ENCODE assay signal across 8 cellular contexts in the genomic region with DNA sequence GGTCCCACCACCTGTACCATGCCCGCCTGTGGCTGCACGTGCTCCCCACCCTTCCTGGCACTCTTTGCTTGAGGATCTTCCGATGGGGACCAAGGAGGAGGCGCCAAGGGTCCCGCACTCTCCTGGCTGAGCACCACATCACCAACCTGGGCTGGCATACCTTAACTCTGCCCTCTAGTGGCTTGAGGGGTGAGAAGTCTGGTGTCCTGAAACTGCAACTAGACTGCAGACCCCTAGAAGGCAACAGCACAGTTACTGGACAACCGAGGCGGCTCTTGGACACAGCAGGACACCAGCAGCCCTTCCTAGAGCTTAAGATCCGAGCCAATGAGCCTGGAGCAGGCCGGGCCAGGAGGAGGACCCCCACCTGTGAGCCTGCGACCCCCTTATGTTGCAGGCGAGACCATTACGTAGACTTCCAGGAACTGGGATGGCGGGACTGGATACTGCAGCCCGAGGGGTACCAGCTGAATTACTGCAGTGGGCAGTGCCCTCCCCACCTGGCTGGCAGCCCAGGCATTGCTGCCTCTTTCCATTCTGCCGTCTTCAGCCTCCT. TPM values are rescaled to one million over a fixed set of nuclear protein-coding genes. Genes with fewer than 3 reads are reported as not detected.
DNase-seq lines count a peak whose midpoint lies in the region; ATAC-seq and TF ChIP-seq lines count a peak whose summit lies in the region.

No MANE protein-coding gene starts in this region.

- H3K4me3 Mint-ChIP-seq in CD4-positive, CD25-positive, alpha-beta regulatory T cell, result peak overlapping the region in 3 of 4 donors; percentile 51 to 71 (median 66)
- H3K4me3 Mint-ChIP-seq in WTC11, result peak overlapping the region; percentile 69
- H3K4me3 Mint-ChIP-seq in progenitor cell of endocrine pancreas (ENCODE audit: low read depth), result no peak overlapping the region

- no peaks in the 10 kb centered on the region for H3K36me3 ChIP-seq in CD4-positive, CD25-positive, alpha-beta regulatory T cell (ENCODE audit: control insufficient read depth, insufficient read depth, low read length)

- H3K4me1 ChIP-seq in CD4-positive, CD25-positive, alpha-beta regulatory T cell (ENCODE audit: control insufficient read depth, insufficient read depth, low read length, poor library complexity, severe bottlenecking), result peaks cover 22% of the 10 kb centered on the region

- peak overlapping the region in 1 of 3 donors; percentile 71 for H3K27ac Mint-ChIP-seq in CD4-positive, CD25-positive, alpha-beta regulatory T cell
- H3K27ac Mint-ChIP-seq in WTC11, result no peak overlapping the region
- no peak overlapping the region for H3K27ac Mint-ChIP-seq in progenitor cell of endocrine pancreas

- no peaks in the 10 kb centered on the region for H3K36me3 Mint-ChIP-seq in CD4-positive, CD25-positive, alpha-beta regulatory T cell
- H3K36me3 Mint-ChIP-seq in WTC11 (no peaks in the 10 kb centered on the region), progenitor cell of endocrine pancreas (ENCODE audit: insufficient read depth) (no peaks in the 10 kb centered on the region)

- CTCF ChIA-PET in WTC11 (lab: Charles Lee), result interaction anchor here (0.8 to 9.4 kb wide), 28 partner anchors 10 to 369 kb away, joined by 3 to 245 read pairs (median 10); a partner anchor contains a TSS

- peak in 1 of 2 donors; percentile 21 for ATAC-seq in CD4-positive, CD25-positive, alpha-beta regulatory T cell (ENCODE audit: low read depth in 2 of 2)
- ATAC-seq in WTC11, result peak; percentile 41

- TF ChIP-seq CTCF in GM13977 (IDR thresholded peaks at IDR 0.05; ENCODE audit: extremely low read depth, insufficient read depth, missing control alignments), result peak; percentile 66
- 0 out of 2 replicates have a peak, but pooled peaks have one; percentile 39 for TF ChIP-seq CTCF in WTC11 (IDR thresholded peaks at IDR 0.05)
- peak; percentile 72 for TF ChIP-seq CTCF in progenitor cell of endocrine pancreas (IDR thresholded peaks at IDR 0.05; ENCODE audit: unreplicated experiment)

- H3K27me3 ChIP-seq in CD4-positive, CD25-positive, alpha-beta regulatory T cell (ENCODE audit: control insufficient read depth, insufficient read depth, low read length), result no peaks in the 10 kb centered on the region

- H3K27ac ChIP-seq in CD4-positive, CD25-positive, alpha-beta regulatory T cell (ENCODE audit: insufficient read depth, low read length, poor library complexity, severe bottlenecking), result no peak overlapping the region

- POLR2A ChIA-PET in WTC11 (lab: Charles Lee), result interaction anchor here (0.5 to 2.0 kb wide), 6 partner anchors 37 to 1570 kb away, joined by 3 to 12 read pairs (median 6); no protein-coding TSS in a partner anchor

- peaks cover 5 to 36% (median 21%) of the 10 kb centered on the region in 4 donors for H3K4me1 Mint-ChIP-seq in CD4-positive, CD25-positive, alpha-beta regulatory T cell
- peaks cover 55% of the 10 kb centered on the region for H3K4me1 Mint-ChIP-seq in WTC11
- H3K4me1 Mint-ChIP-seq in progenitor cell of endocrine pancreas (ENCODE audit: low read depth), result peaks cover 15% of the 10 kb centered on the region

- peaks cover 25% of the 10 kb centered on the region for H3K27me3 Mint-ChIP-seq in CD4-positive, CD25-positive, alpha-beta regulatory T cell
- H3K27me3 Mint-ChIP-seq in WTC11 (ENCODE audit: low read depth) (no peaks in the 10 kb centered on the region), progenitor cell of endocrine pancreas (peaks cover 32% of the 10 kb centered on the region)

- no peaks in the 10 kb centered on the region for H3K9me3 Mint-ChIP-seq in CD4-positive, CD25-positive, alpha-beta regulatory T cell
- H3K9me3 Mint-ChIP-seq in WTC11, result no peaks in the 10 kb centered on the region
- H3K9me3 Mint-ChIP-seq in progenitor cell of endocrine pancreas (ENCODE audit: low read depth), result no peaks in the 10 kb centered on the region

- no peak for TF ChIP-seq POLR2A in erythroblast (IDR thresholded peaks at IDR 0.05; ENCODE audit: low read length)

- no peaks in the 10 kb centered on the region for H3K9me3 ChIP-seq in CD4-positive, CD25-positive, alpha-beta regulatory T cell (ENCODE audit: control insufficient read depth in 2 of 2, low read length in 2 of 2)

- H3K4me3 ChIP-seq in CD4-positive, CD25-positive, alpha-beta regulatory T cell (ENCODE audit: low read depth, low read length), result no peak overlapping the region

- in situ Hi-C loops in GM13977 (cut with MboI; ENCODE audit: low pct_unique_long_range_greater_than_20kb, low sequenced_read_pairs, unreplicated experiment), result loop anchor here (10.0 kb wide), 2 partner anchors 151 to 191 kb away; no protein-coding TSS in a partner anchor

- DNase-seq in CD4-positive, CD25-positive, alpha-beta regulatory T cell, result peak in 1 of 3 donors; percentile 70
- DNase-seq in GM13977 (ENCODE audit: low spot score), result peak; percentile 50
- DNase-seq in NAMALWA (ENCODE audit: low spot score), result peak; percentile 91
- peak; percentile 75 for DNase-seq in WTC11 (ENCODE audit: low spot score)
- DNase-seq in erythroblast (lab: John Stamatoyannopoulos, UW), result peak; percentile 47 to 65
- peak; percentile 49 for DNase-seq in progenitor cell of endocrine pancreas (ENCODE audit: low spot score, unreplicated experiment)
- no peak for DNase-seq in middle frontal gyrus (ENCODE audit: extremely low spot score, low spot score)
- no peak for DNase-seq in medulla oblongata (ENCODE audit: extremely low spot score)

TF ChIP-seq in WTC11, 78 proteins besides CTCF, POLR2A, EP300 and RAD21 (continues in another document):
- TF ChIP-seq RELA (CRISPR knock-in tag; IDR thresholded peaks at IDR 0.05; ENCODE audit: borderline replicate concordance), result no peak
- TF ChIP-seq ZNF396 (CRISPR knock-in tag; IDR thresholded peaks at IDR 0.05; ENCODE audit: borderline replicate concordance), result no peak
- TF ChIP-seq GABPB1 (CRISPR knock-in tag; IDR thresholded peaks at IDR 0.05), result peak; percentile 66; the same call in 1 of the 2 replicates
- TF ChIP-seq, protein P1, sequence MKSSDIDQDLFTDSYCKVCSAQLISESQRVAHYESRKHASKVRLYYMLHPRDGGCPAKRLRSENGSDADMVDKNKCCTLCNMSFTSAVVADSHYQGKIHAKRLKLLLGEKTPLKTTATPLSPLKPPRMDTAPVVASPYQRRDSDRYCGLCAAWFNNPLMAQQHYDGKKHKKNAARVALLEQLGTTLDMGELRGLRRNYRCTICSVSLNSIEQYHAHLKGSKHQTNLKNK (CRISPR knock-in tag; IDR thresholded peaks at IDR 0.05), result no peak
- TF ChIP-seq, protein P2, sequence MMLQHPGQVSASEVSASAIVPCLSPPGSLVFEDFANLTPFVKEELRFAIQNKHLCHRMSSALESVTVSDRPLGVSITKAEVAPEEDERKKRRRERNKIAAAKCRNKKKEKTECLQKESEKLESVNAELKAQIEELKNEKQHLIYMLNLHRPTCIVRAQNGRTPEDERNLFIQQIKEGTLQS (CRISPR knock-in tag; conservative IDR thresholded peaks at IDR 0.05), result no peak
- TF ChIP-seq, protein P3, sequence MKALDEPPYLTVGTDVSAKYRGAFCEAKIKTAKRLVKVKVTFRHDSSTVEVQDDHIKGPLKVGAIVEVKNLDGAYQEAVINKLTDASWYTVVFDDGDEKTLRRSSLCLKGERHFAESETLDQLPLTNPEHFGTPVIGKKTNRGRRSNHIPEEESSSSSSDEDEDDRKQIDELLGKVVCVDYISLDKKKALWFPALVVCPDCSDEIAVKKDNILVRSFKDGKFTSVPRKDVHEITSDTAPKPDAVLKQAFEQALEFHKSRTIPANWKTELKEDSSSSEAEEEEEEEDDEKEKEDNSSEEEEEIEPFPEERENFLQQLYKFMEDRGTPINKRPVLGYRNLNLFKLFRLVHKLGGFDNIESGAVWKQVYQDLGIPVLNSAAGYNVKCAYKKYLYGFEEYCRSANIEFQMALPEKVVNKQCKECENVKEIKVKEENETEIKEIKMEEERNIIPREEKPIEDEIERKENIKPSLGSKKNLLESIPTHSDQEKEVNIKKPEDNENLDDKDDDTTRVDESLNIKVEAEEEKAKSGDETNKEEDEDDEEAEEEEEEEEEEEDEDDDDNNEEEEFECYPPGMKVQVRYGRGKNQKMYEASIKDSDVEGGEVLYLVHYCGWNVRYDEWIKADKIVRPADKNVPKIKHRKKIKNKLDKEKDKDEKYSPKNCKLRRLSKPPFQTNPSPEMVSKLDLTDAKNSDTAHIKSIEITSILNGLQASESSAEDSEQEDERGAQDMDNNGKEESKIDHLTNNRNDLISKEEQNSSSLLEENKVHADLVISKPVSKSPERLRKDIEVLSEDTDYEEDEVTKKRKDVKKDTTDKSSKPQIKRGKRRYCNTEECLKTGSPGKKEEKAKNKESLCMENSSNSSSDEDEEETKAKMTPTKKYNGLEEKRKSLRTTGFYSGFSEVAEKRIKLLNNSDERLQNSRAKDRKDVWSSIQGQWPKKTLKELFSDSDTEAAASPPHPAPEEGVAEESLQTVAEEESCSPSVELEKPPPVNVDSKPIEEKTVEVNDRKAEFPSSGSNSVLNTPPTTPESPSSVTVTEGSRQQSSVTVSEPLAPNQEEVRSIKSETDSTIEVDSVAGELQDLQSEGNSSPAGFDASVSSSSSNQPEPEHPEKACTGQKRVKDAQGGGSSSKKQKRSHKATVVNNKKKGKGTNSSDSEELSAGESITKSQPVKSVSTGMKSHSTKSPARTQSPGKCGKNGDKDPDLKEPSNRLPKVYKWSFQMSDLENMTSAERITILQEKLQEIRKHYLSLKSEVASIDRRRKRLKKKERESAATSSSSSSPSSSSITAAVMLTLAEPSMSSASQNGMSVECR (CRISPR knock-in tag; IDR thresholded peaks at IDR 0.05; ENCODE audit: borderline replicate concordance), result 0 out of 2 replicates have a peak, but pooled peaks have one; percentile 3

RNA-seq across cellular contexts. Expression of a gene that starts 1.1 kb away (rescaled TPM):
- not detected for total RNA-seq in CD4-positive, CD25-positive, alpha-beta regulatory T cell
- under 1 TPM in 1 of 4 donors, not detected in 3; 0.06 TPM for polyA plus RNA-seq in CD4-positive, CD25-positive, alpha-beta regulatory T cell
- total RNA-seq in WTC11 (2021), result 3.2 to 5.0 TPM (median 3.3 TPM) in 3 replicates
- total RNA-seq in progenitor cell of endocrine pancreas, result 1.2 and 2.0 TPM in 2 replicates

RNA-seq across cellular contexts. Expression of a gene that starts 3.4 kb away (rescaled TPM):
- 0.47 TPM for total RNA-seq in CD4-positive, CD25-positive, alpha-beta regulatory T cell
- under 1 TPM in 3 of 4 donors, not detected in 1; 0.07 to 0.23 (median 0.13) TPM for polyA plus RNA-seq in CD4-positive, CD25-positive, alpha-beta regulatory T cell
- total RNA-seq in WTC11 (2021) (16.2 to 19.1 TPM (median 16.7 TPM) in 3 replicates), progenitor cell of endocrine pancreas (0.89 and 0.91 TPM in 2 replicates)

RNA-seq across cellular contexts. Expression of a gene that starts 21.6 kb away (rescaled TPM):
- not detected for total RNA-seq in CD4-positive, CD25-positive, alpha-beta regulatory T cell
- under 1 TPM in 1 of 4 donors, not detected in 3; 0.21 TPM for polyA plus RNA-seq in CD4-positive, CD25-positive, alpha-beta regulatory T cell
- total RNA-seq in WTC11 (2021), result 0.09 to 0.20 TPM (median 0.16 TPM) in 3 replicates
- total RNA-seq in progenitor cell of endocrine pancreas, result 0.16 TPM in 1 of 2 replicates, not detected in the other

RNA-seq across cellular contexts. Expression of a gene that starts 23.4 kb away (rescaled TPM):
- total RNA-seq in CD4-positive, CD25-positive, alpha-beta regulatory T cell, result 403 TPM
- 100 to 1,000 TPM; 173 to 192 (median 182) TPM for polyA plus RNA-seq in CD4-positive, CD25-positive, alpha-beta regulatory T cell
- 3.6 to 3.9 TPM (median 3.8 TPM) in 3 replicates for total RNA-seq in WTC11 (2021)
- total RNA-seq in progenitor cell of endocrine pancreas, result 2.6 and 2.8 TPM in 2 replicates

RNA-seq across cellular contexts. Expression of a gene that starts 25.4 kb away (rescaled TPM):
- total RNA-seq in CD4-positive, CD25-positive, alpha-beta regulatory T cell, result 115 TPM
- polyA plus RNA-seq in CD4-positive, CD25-positive, alpha-beta regulatory T cell, result 1 to 10 TPM; 6.0 to 8.6 (median 8.0) TPM
- total RNA-seq in WTC11 (2021) (34.7 to 39.8 TPM (median 37.5 TPM) in 3 replicates), progenitor cell of endocrine pancreas (85.9 and 86.8 TPM in 2 replicates)

Comparison
In these comparisons a context has a peak if more than half of its experiments do, and no peak if none do; other contexts are left out.
1. DNase-seq: peak in GM13977 (single experiment), NAMALWA (single experiment), WTC11 (single experiment), erythroblast (2 of 2) and progenitor cell of endocrine pancreas (single experiment); none in middle frontal gyrus (single experiment) and medulla oblongata (single experiment).
2. Peak in every context shown above with its lines, with median percentiles within 50 percentile points of each other: CTCF ChIP-seq.